ENCODE assay signal across 15 cellular contexts in genomic region chr1:228918335-228918734, GRCh38.
DNase-seq lines count a peak whose midpoint lies in the region; ATAC-seq and TF ChIP-seq lines count a peak whose summit lies in the region.
"Had no signal": no experiment of that assay in that cellular context is flagged by ENCODE, and none has a peak within 500 bp of the region (broad histone marks: within the 10 kb centered on the region; RNA-seq: fewer than 3 reads in every experiment).

No MANE protein-coding gene starts in this region.

- H3K36me3 Mint-ChIP-seq in natural killer cell treated with Interleukin-12 subunit alpha and Interleukin-12 subunit beta and Interleukin-15 and Interleukin-18, amount 100 ng/mL, for 72 hours: no peaks in the 10 kb centered on the region
- H3K36me3 Mint-ChIP-seq in natural killer cell: no peaks in the 10 kb centered on the region
- H3K36me3 Mint-ChIP-seq: CD4-positive, alpha-beta memory T cell had no signal

- H3K4me1 ChIP-seq in right lobe of liver: peaks cover 0 to 4% (median 0%) of the 10 kb centered on the region in 4 donors
- H3K4me1 ChIP-seq in spleen: peaks cover 0 to 21% (median 3%) of the 10 kb centered on the region in 6 donors
- H3K4me1 ChIP-seq in vagina: no peaks in the 10 kb centered on the region
- H3K4me1 ChIP-seq: A549, BE2C had no signal

- no peak overlapping the region for H3K4me3 Mint-ChIP-seq in natural killer cell treated with Interleukin-12 subunit alpha and Interleukin-12 subunit beta and Interleukin-15 and Interleukin-18, amount 100 ng/mL, for 72 hours
- no peak overlapping the region for H3K4me3 Mint-ChIP-seq in natural killer cell
- H3K4me3 Mint-ChIP-seq: CD4-positive, alpha-beta memory T cell had no signal

- 48% methylated on average over 3 of the region's 4 CpGs for WGBS in right lobe of liver (ENCODE audit: insufficient coverage, low coverage, low lambda C conversion rate, missing lambda C conversion rate)
- 81 to 95% (median 89%) methylated on average over 4 of the region's 4 CpGs for WGBS in spleen, 5 donors

- H3K27me3 ChIP-seq in right lobe of liver: no peaks in the 10 kb centered on the region
- H3K27me3 ChIP-seq in spleen (replicated peaks in 1 of 7): no peaks in the 10 kb centered on the region
- no peaks in the 10 kb centered on the region for H3K27me3 ChIP-seq in vagina
- H3K27me3 ChIP-seq: BE2C had no signal

- H3K27ac Mint-ChIP-seq in natural killer cell treated with Interleukin-12 subunit alpha and Interleukin-12 subunit beta and Interleukin-15 and Interleukin-18, amount 100 ng/mL, for 72 hours: no peak overlapping the region
- H3K27ac Mint-ChIP-seq in natural killer cell: peak overlapping the region in 1 of 2 donors; percentile 85
- H3K27ac Mint-ChIP-seq: CD4-positive, alpha-beta memory T cell had no signal

- ATAC-seq in natural killer cell treated with Interleukin-12 subunit alpha and Interleukin-12 subunit beta and Interleukin-15 and Interleukin-18, amount 100 ng/mL, for 72 hours: no peak
- ATAC-seq in natural killer cell: no peak
- ATAC-seq in left ventricle myocardium superior: peak; percentile 89
- peak; percentile 87 to 88 (median 87) for ATAC-seq in right lobe of liver
- ATAC-seq in HG03175 (IDR thresholded peaks at IDR 0.05; ENCODE audit: unreplicated experiment): no peak
- ATAC-seq: A549, HCT116 had no signal

- intact Hi-C loops in natural killer cell (cut with micrococcal nuclease) (no loop called here), left ventricle myocardium superior (cut with micrococcal nuclease) (no loop called here), right lobe of liver (cut with DNase I) (no loop called here), spleen (cut with DNase I; ENCODE audit: low total_unique reads) (no loop called here), vagina (cut with DNase I) (no loop called here)

- TF ChIP-seq CTCF in natural killer cell (IDR thresholded peaks at IDR 0.05) (no peak), right lobe of liver (IDR thresholded peaks at IDR 0.05) (no peak), spleen (IDR thresholded peaks at IDR 0.05 in 8 of 11, conservative IDR thresholded peaks at IDR 0.05 in 3 of 11) (no peak), vagina (IDR thresholded peaks at IDR 0.05) (no peak)

- DNase-seq in natural killer cell treated with Interleukin-12 subunit alpha and Interleukin-12 subunit beta and Interleukin-15 and Interleukin-18, amount 100 ng/mL, for 72 hours (ENCODE audit: low spot score): peak; percentile 45
- DNase-seq in natural killer cell (no peak), left ventricle myocardium superior (peak; percentile 51), right lobe of liver (peak in 2 of 3 donors; percentile 38 to 55), spleen (peak; percentile 42), vagina (ENCODE audit: extremely low spot score in 2 of 2) (no peak)
- DNase-seq in activated CD4-positive, CD25-positive, alpha-beta regulatory T cell treated with anti-CD3 and anti-CD28 coated beads, Interleukin-2, amount 50 U/mL, for 72 hours: no peak
- DNase-seq: BE2C; CD4-positive, alpha-beta memory T cell; DMS79; GM23248 had no signal

- H3K9me3 Mint-ChIP-seq in natural killer cell treated with Interleukin-12 subunit alpha and Interleukin-12 subunit beta and Interleukin-15 and Interleukin-18, amount 100 ng/mL, for 72 hours: no peaks in the 10 kb centered on the region
- H3K9me3 Mint-ChIP-seq in natural killer cell: peaks cover 0 to 2% of the 10 kb centered on the region in 2 donors
- H3K9me3 Mint-ChIP-seq: CD4-positive, alpha-beta memory T cell had no signal

- no peaks in the 10 kb centered on the region for H3K27me3 Mint-ChIP-seq in natural killer cell treated with Interleukin-12 subunit alpha and Interleukin-12 subunit beta and Interleukin-15 and Interleukin-18, amount 100 ng/mL, for 72 hours
- no peaks in the 10 kb centered on the region for H3K27me3 Mint-ChIP-seq in natural killer cell (ENCODE audit: low read depth in 2 of 2)
- H3K27me3 Mint-ChIP-seq: CD4-positive, alpha-beta memory T cell had no signal

- H3K9me3 ChIP-seq in right lobe of liver (no peaks in the 10 kb centered on the region), spleen (no peaks in the 10 kb centered on the region), vagina (no peaks in the 10 kb centered on the region)
- H3K9me3 ChIP-seq: A549, BE2C had no signal

- H3K4me3 ChIP-seq in right lobe of liver: no peak overlapping the region
- no peak overlapping the region for H3K4me3 ChIP-seq in spleen
- H3K4me3 ChIP-seq in vagina: no peak overlapping the region
- H3K4me3 ChIP-seq: A549, GM23248 had no signal

- TF ChIP-seq POLR2A in right lobe of liver (IDR thresholded peaks at IDR 0.05): no peak
- no peak for TF ChIP-seq POLR2A in spleen (IDR thresholded peaks at IDR 0.05)
- no peak for TF ChIP-seq POLR2A in vagina (IDR thresholded peaks at IDR 0.05)

- no peaks in the 10 kb centered on the region for H3K36me3 ChIP-seq in right lobe of liver
- H3K36me3 ChIP-seq in spleen: no peaks in the 10 kb centered on the region
- no peaks in the 10 kb centered on the region for H3K36me3 ChIP-seq in vagina
- H3K36me3 ChIP-seq: BE2C had no signal

- H3K4me1 Mint-ChIP-seq in natural killer cell treated with Interleukin-12 subunit alpha and Interleukin-12 subunit beta and Interleukin-15 and Interleukin-18, amount 100 ng/mL, for 72 hours (ENCODE audit: low read depth in 2 of 2): peaks cover 20 to 25% of the 10 kb centered on the region in 2 donors
- peaks cover 25 to 31% of the 10 kb centered on the region in 2 donors for H3K4me1 Mint-ChIP-seq in natural killer cell

- H3K27ac ChIP-seq in right lobe of liver: no peak overlapping the region
- H3K27ac ChIP-seq in spleen: no peak overlapping the region
- H3K27ac ChIP-seq in vagina: no peak overlapping the region
- H3K27ac ChIP-seq: A549, C4-2B, GM23248 had no signal

Comparison
In these comparisons a context has a peak if more than half of its experiments do, and no peak if none do; other contexts are left out.
1. DNase-seq: peak in natural killer cell treated with Interleukin-12 subunit alpha and Interleukin-12 subunit beta and Interleukin-15 and Interleukin-18, amount 100 ng/mL, for 72 hours (single experiment), left ventricle myocardium superior (single experiment), right lobe of liver (2 of 3) and spleen (single experiment); none in natural killer cell (single experiment), activated CD4-positive, CD25-positive, alpha-beta regulatory T cell treated with anti-CD3 and anti-CD28 coated beads, Interleukin-2, amount 50 U/mL, for 72 hours (single experiment) and vagina (0 of 2).
2. ATAC-seq: peak in left ventricle myocardium superior (single experiment) and right lobe of liver (4 of 4); none in natural killer cell treated with Interleukin-12 subunit alpha and Interleukin-12 subunit beta and Interleukin-15 and Interleukin-18, amount 100 ng/mL, for 72 hours (0 of 2), natural killer cell (0 of 3) and HG03175 (single experiment).